In the genomic region with DNA sequence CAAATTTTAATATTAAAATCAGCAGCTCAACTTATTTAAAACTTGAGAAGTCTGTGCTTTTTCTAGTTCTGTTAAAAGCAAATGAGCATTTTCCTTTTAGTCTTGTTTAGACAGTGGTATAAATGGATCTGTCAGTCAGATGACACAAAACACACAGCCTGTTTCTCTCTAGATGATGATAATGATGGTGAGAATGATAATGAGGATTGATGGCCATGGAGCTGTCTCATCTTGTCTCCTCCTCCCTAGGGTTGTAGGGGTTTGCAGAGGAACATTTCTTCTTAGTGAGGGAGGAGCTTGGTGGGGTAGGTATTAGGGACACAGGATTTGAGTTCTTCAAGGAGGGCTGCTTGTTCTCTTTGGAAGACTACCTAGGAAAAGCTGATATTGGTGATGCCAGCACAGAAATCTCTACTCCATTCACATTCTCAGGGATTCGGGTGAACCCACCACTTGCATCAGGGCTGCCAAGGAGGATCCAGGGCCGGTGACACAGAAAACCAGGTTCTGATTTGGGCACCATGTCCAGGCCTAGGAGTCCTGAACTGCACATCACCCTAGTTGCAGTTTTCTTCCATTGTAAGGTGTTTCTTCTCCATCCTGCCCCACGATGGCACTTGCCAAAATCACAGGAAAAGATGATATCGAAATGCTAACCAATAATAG, we compare ENCODE assay signal across 26 cellular contexts.
DNase-seq lines count a peak whose midpoint lies in the region; ATAC-seq and TF ChIP-seq lines count a peak whose summit lies in the region.
"Had no signal": no experiment of that assay in that cellular context is flagged by ENCODE, and none has a peak within 500 bp of the region (broad histone marks: within the 10 kb centered on the region; RNA-seq: fewer than 3 reads in every experiment).

No MANE protein-coding gene starts in this region.

- H3K4me3 ChIP-seq in SK-N-SH (ENCODE audit: low read depth in 2 of 2, low read length in 1 of 2) (no peak overlapping the region), trophoblast cell (ENCODE audit: low read depth, low read length) (no peak overlapping the region), stomach (no peak overlapping the region)
- H3K4me3 ChIP-seq: BLaER1 treated with 17β-estradiol and CSF1 and Interleukin-3, amounts not matched to agents 10 nM and 100 nM; GM12878; GM23248; HAP-1; SJSA1 had no signal

- H2AFZ ChIP-seq in SK-N-SH (ENCODE audit: low read depth) (no peak overlapping the region), trophoblast cell (ENCODE audit: insufficient read depth, low read length, poor library complexity) (no peak overlapping the region)
- H2AFZ ChIP-seq: GM23248 had no signal

- no peak for TF ChIP-seq POLR2A in stomach (IDR thresholded peaks at IDR 0.05)

- H3K9me3 ChIP-seq in SK-N-SH (no peaks in the 10 kb centered on the region), trophoblast cell (ENCODE audit: insufficient read depth, low read depth, low read length) (peaks cover 2% of the 10 kb centered on the region), stomach (no peaks in the 10 kb centered on the region)
- H3K9me3 ChIP-seq: HAP-1, SJSA1 had no signal

- H3K27me3 ChIP-seq in SK-N-SH (ENCODE audit: insufficient read depth), result no peaks in the 10 kb centered on the region
- no peaks in the 10 kb centered on the region for H3K27me3 ChIP-seq in trophoblast cell (ENCODE audit: insufficient read depth, low read length)
- no peaks in the 10 kb centered on the region for H3K27me3 ChIP-seq in stomach
- H3K27me3 ChIP-seq: BLaER1 treated with 17β-estradiol and CSF1 and Interleukin-3, amounts not matched to agents 10 nM and 100 nM; SJSA1 had no signal

- no peak overlapping the region for H4K91ac ChIP-seq in trophoblast cell (ENCODE audit: low read depth, low read length)

- H3K36me3 ChIP-seq in SK-N-SH (replicated peaks in 1 of 2; ENCODE audit: control insufficient read depth in 1 of 2, insufficient read depth in 2 of 2, low read length in 1 of 2) (no peaks in the 10 kb centered on the region), trophoblast cell (ENCODE audit: control insufficient read depth in 1 of 2, insufficient read depth in 2 of 2, low read length in 2 of 2) (no peaks in the 10 kb centered on the region), stomach (no peaks in the 10 kb centered on the region)
- H3K36me3 ChIP-seq: BLaER1 treated with 17β-estradiol and CSF1 and Interleukin-3, amounts not matched to agents 10 nM and 100 nM; HAP-1; SJSA1 had no signal

- no peak for ATAC-seq in GM21737 (IDR thresholded peaks at IDR 0.05; ENCODE audit: unreplicated experiment)
- ATAC-seq: GM12878, Right ventricle myocardium inferior had no signal

- CTCF ChIA-PET in SK-N-SH (lab: Yijun Ruan, JAX), result interaction anchor here (0.6 to 2.4 kb wide), 5 partner anchors 9 to 1754 kb away, joined by 3 to 6 read pairs (median 4); partner anchors contain the start of gene RHOU

- H3K4me2 ChIP-seq in SK-N-SH (no peak overlapping the region), trophoblast cell (ENCODE audit: low read length) (no peak overlapping the region)

- intact Hi-C loops in stomach (cut with DNase I; ENCODE audit: low total_unique reads), result no loop called here

- TF ChIP-seq EP300 in SK-N-SH (IDR thresholded peaks at IDR 0.05; ENCODE audit: borderline replicate concordance in 1 of 2, low read depth in 1 of 2, low read length in 1 of 2) (0 out of 4 replicates have a peak, but pooled peaks of 1 of the 2 experiments have one; percentile 18), stomach (IDR thresholded peaks at IDR 0.05) (no peak)

- no peaks in the 10 kb centered on the region for H3F3A ChIP-seq in SK-N-SH (replicated peaks; ENCODE audit: insufficient read depth)

- H3K79me1 ChIP-seq in trophoblast cell (ENCODE audit: low read length), result peaks cover 3% of the 10 kb centered on the region

- H2BK12ac ChIP-seq in trophoblast cell (ENCODE audit: low read length), result no peak overlapping the region

- POLR2A ChIA-PET in SK-N-SH (lab: Yijun Ruan, JAX), result interaction anchor here (1.1 kb wide), 1 partner anchor 18 kb away, joined by 3 read pairs; no protein-coding TSS in a partner anchor

- 38% methylated on average over 3 of the region's 4 CpGs for WGBS in SK-N-SH (ENCODE audit: low lambda C conversion rate)
- WGBS in trophoblast cell (ENCODE audit: extremely low coverage, insufficient coverage, insufficient read length), result no CpG with 5 or more reads among the region's 4 CpGs
- 92 to 98% (median 95%) methylated on average over 4 of the region's 4 CpGs for WGBS in stomach, 5 donors

- H3K4me1 ChIP-seq in SK-N-SH (ENCODE audit: control insufficient read depth in 1 of 2, insufficient read depth in 2 of 2, low read depth in 1 of 2, low read length in 1 of 2) (peaks cover 0 to 15% of the 10 kb centered on the region in 2 experiments; a peak in 2 of 4 replicates), trophoblast cell (ENCODE audit: control insufficient read depth in 1 of 2, insufficient read depth in 2 of 2, low read length in 2 of 2) (peaks cover 4 to 11% of the 10 kb centered on the region in 2 experiments), stomach (peaks cover 0 to 8% (median 0%) of the 10 kb centered on the region in 4 donors)
- H3K4me1 ChIP-seq: BLaER1 treated with 17β-estradiol and CSF1 and Interleukin-3, amounts not matched to agents 10 nM and 100 nM; Caco-2 had no signal

- DNase-seq in ELF-1 (ENCODE audit: low read depth, low spot score) (peak; percentile 18), SK-N-SH (no peak), islet precursor cell (peak; percentile 42), trophoblast cell (no peak), SW 1271 (lab: John Stamatoyannopoulos, UW) (no peak), NCI-H510A treated with DMSO at 0.1 percent for 48 hours (lab: John Stamatoyannopoulos, UW) (no peak), stomach (no peak)
- DNase-seq: 8988T; Caco-2; CD4-positive, alpha-beta memory T cell; DMS 273 treated with DMSO at 0.1 percent for 48 hours; DMS79 treated with DMSO at 0.1 percent for 48 hours; GM23248; Kasumi-1; NCI-H1417; NCI-H1694 treated with DMSO at 0.1 percent for 48 hours; NCI-H2081 treated with DMSO at 0.1 percent for 48 hours; NCI-H2171 treated with DMSO at 0.1 percent for 48 hours; NCI-H526; OCI-M1 had no signal

- H3K14ac ChIP-seq in trophoblast cell (ENCODE audit: low read length), result no peak overlapping the region

- H3K79me2 ChIP-seq in SK-N-SH (ENCODE audit: insufficient read depth), result no peaks in the 10 kb centered on the region
- no peaks in the 10 kb centered on the region for H3K79me2 ChIP-seq in trophoblast cell (ENCODE audit: control insufficient read depth, insufficient read depth, low read length, poor library complexity)

- TF ChIP-seq CTCF in SK-N-SH (IDR thresholded peaks at IDR 0.05) (no peak), stomach (IDR thresholded peaks at IDR 0.05) (no peak)

- no peak overlapping the region for H2AK5ac ChIP-seq in trophoblast cell (ENCODE audit: low read length)

- H3K27ac ChIP-seq in SK-N-SH (ENCODE audit: low read depth in 2 of 2, low read length in 1 of 2) (no peak overlapping the region), trophoblast cell (ENCODE audit: low read depth, low read length) (no peak overlapping the region), stomach (no peak overlapping the region)
- H3K27ac ChIP-seq: BLaER1 treated with 17β-estradiol and CSF1 and Interleukin-3, amounts not matched to agents 10 nM and 100 nM; GM23248; SJSA1 had no signal

- no peak overlapping the region for H2BK5ac ChIP-seq in trophoblast cell (ENCODE audit: low read depth, low read length, poor library complexity)

- no peak overlapping the region for H3K4ac ChIP-seq in trophoblast cell (ENCODE audit: low read depth, low read length)

- H3K9ac ChIP-seq in SK-N-SH, result no peak overlapping the region
- H3K9ac ChIP-seq in trophoblast cell (ENCODE audit: low read length), result no peak overlapping the region
- H3K9ac ChIP-seq: BLaER1 treated with 17β-estradiol and CSF1 and Interleukin-3, amounts not matched to agents 10 nM and 100 nM; GM23248 had no signal

- H4K20me1 ChIP-seq in SK-N-SH (ENCODE audit: insufficient read depth), result no peaks in the 10 kb centered on the region
- H4K20me1 ChIP-seq: BLaER1 treated with 17β-estradiol and CSF1 and Interleukin-3, amounts not matched to agents 10 nM and 100 nM had no signal

- H4K12ac ChIP-seq in trophoblast cell (ENCODE audit: low read depth, low read length), result no peak overlapping the region

- no peaks in the 10 kb centered on the region for H3K9me2 ChIP-seq in SK-N-SH

- no peak overlapping the region for H3K18ac ChIP-seq in trophoblast cell (ENCODE audit: low read length)

- TF ChIP-seq RAD21 in SK-N-SH (IDR thresholded peaks at IDR 0.05; ENCODE audit: low read length), result no peak

- H4K8ac ChIP-seq in trophoblast cell (ENCODE audit: low read depth, low read length), result no peak overlapping the region

- H2BK120ac ChIP-seq in trophoblast cell (ENCODE audit: insufficient read depth, low read length, poor library complexity), result peak overlapping the region; percentile 9

- H3K23ac ChIP-seq in trophoblast cell (ENCODE audit: low read length), result no peak overlapping the region

TF ChIP-seq in SK-N-SH, 30 proteins besides CTCF, POLR2A, EP300 and RAD21:
- TF ChIP-seq PBX3 (IDR thresholded peaks at IDR 0.05), result 0 out of 2 replicates have a peak, but pooled peaks have one; percentile 16
- TF ChIP-seq IRF3 (IDR thresholded peaks at IDR 0.05; ENCODE audit: low read depth, low read length), result no peak
- no peak for TF ChIP-seq GABPA (IDR thresholded peaks at IDR 0.05; ENCODE audit: low read depth)
- TF ChIP-seq GATA2 (CRISPR knock-in tag; IDR thresholded peaks at IDR 0.05), result peak; percentile 23; the same call in 1 of the 2 replicates

Comparison
In these comparisons a context has a peak if more than half of its experiments do, and no peak if none do; other contexts are left out.
1. DNase-seq: peak in ELF-1 (single experiment) and islet precursor cell (single experiment); none in SK-N-SH (single experiment), trophoblast cell (0 of 2), SW 1271 (0 of 2), NCI-H510A treated with DMSO at 0.1 percent for 48 hours (single experiment) and stomach (single experiment).